ENCODE assay signal across 17 cellular contexts in the genomic region with DNA sequence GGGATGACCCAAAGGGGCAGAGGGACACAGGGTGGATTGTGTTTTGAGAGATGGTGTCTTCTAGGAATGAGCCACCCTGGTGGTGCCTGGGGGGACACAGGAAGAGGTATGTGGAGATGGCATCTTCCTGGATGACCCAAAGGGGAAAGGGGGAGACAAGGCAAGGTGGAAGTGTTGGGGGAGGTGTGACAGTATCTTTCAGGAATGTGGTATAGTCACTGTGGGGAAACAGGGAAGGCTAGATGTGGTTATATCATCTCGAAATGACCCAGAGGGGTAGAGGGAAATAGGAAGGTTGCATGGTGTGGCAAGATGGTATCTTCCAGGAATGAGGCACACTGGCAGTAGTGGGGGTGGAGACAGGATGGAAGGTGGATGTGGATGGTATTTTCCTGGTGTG.
"Had no signal": no experiment of that assay in that cellular context is flagged by ENCODE, and none has a peak within 500 bp of the region (broad histone marks: within the 10 kb centered on the region; RNA-seq: fewer than 3 reads in every experiment).

No MANE protein-coding gene starts in this region.

- H3K27ac ChIP-seq: ascending aorta, left ventricle myocardium inferior, ovary, prostate gland, right atrium auricular region, spleen, thoracic aorta, upper lobe of left lung had no signal

- DNase-seq: activated gamma-delta T cell treated with Interleukin-2 at 50 U/mL for 16 hours; activated T-cell treated with anti-CD3 and anti-CD28 coated beads, Interleukin-2, amount 50 U/mL, for 1 hour; kidney glomerular epithelial cell; left ventricle myocardium inferior; midbrain; natural killer cell; ovary; spleen; stimulated activated CD4-positive, alpha-beta T cell treated with anti-CD3 and anti-CD28 coated beads, Interleukin-4, amount 100 ng/mL, for 1 hour; stimulated activated naive CD4-positive, alpha-beta T cell treated with Interleukin-2 at 50 U/mL for 16 hours; T-cell; upper lobe of left lung had no signal

- ATAC-seq: natural killer cell, T-cell, WTC11 had no signal

- H3K4me3 ChIP-seq: ascending aorta, left ventricle myocardium inferior, ovary, prostate gland, right atrium auricular region, spleen, thoracic aorta, upper lobe of left lung had no signal

- H3K36me3 ChIP-seq: ovary, prostate gland, right atrium auricular region, spleen, thoracic aorta had no signal

- H3K27me3 ChIP-seq: ascending aorta, ovary, right atrium auricular region, spleen, upper lobe of left lung had no signal

- H3K4me1 ChIP-seq: ascending aorta, left ventricle myocardium inferior, prostate gland, right atrium auricular region, spleen, upper lobe of left lung had no signal

- H3K9me3 ChIP-seq: left ventricle myocardium inferior, ovary, prostate gland, thoracic aorta had no signal
